23 cellular contexts compared by ENCODE assay signal in genomic region chr7:134712196-134712595, GRCh38.
DNase-seq lines count a peak whose midpoint lies in the region; TF ChIP-seq lines count a peak whose summit lies in the region.
"Had no signal": no experiment of that assay in that cellular context is flagged by ENCODE, and none has a peak within 500 bp of the region (broad histone marks: within the 10 kb centered on the region; RNA-seq: fewer than 3 reads in every experiment).

No MANE protein-coding gene starts in this region.

- H3K36me3 ChIP-seq in brain microvascular endothelial cell (replicated peaks) (no peaks in the 10 kb centered on the region), sigmoid colon (no peaks in the 10 kb centered on the region), testis (ENCODE audit: low read depth, missing control alignments) (no peaks in the 10 kb centered on the region)
- H3K36me3 ChIP-seq: cardiac muscle cell, esophagus squamous epithelium, heart right ventricle, transverse colon had no signal

- H3K27me3 ChIP-seq in brain microvascular endothelial cell (replicated peaks) = no peaks in the 10 kb centered on the region
- no peaks in the 10 kb centered on the region for H3K27me3 ChIP-seq in sigmoid colon
- no peaks in the 10 kb centered on the region for H3K27me3 ChIP-seq in testis
- H3K27me3 ChIP-seq: cardiac muscle cell, esophagus squamous epithelium, heart right ventricle, transverse colon had no signal

- CTCF ChIA-PET in activated CD4-positive, alpha-beta memory T cell treated with anti-CD3 and anti-CD28 coated beads for 36 hours (lab: Charles Lee) = no interaction called here
- CTCF ChIA-PET in activated CD4-positive, alpha-beta memory T cell treated with anti-CD3 and anti-CD28 coated beads, Interleukin-2, amount 10 ng/mL, durations not matched to agents 7 days and 5 days (lab: Charles Lee) = no interaction called here

- no peaks in the 10 kb centered on the region for H3K9me3 Mint-ChIP-seq in activated CD4-positive, alpha-beta memory T cell treated with anti-CD3 and anti-CD28 coated beads for 36 hours
- no peaks in the 10 kb centered on the region for H3K9me3 Mint-ChIP-seq in activated CD4-positive, alpha-beta memory T cell treated with anti-CD3 and anti-CD28 coated beads, Interleukin-2, amount 10 ng/mL, durations not matched to agents 7 days and 5 days
- H3K9me3 Mint-ChIP-seq: activated B cell treated with CpG ODN at 0.5 μM for 24 hours; natural killer cell; stimulated activated memory B cell treated with anti-CD40 and anti-IgM and Interleukin-4, amounts not matched to agents 10 μg/mL and 1 μg/mL and 100 μg/mL, for 72 hours had no signal

- H3K9me3 ChIP-seq in sigmoid colon (no peaks in the 10 kb centered on the region), testis (no peaks in the 10 kb centered on the region)
- H3K9me3 ChIP-seq: esophagus squamous epithelium, heart right ventricle, transverse colon had no signal

- peaks cover 30% of the 10 kb centered on the region for H3K4me1 Mint-ChIP-seq in activated CD4-positive, alpha-beta memory T cell treated with anti-CD3 and anti-CD28 coated beads for 36 hours (ENCODE audit: low read depth)
- peaks cover 22% of the 10 kb centered on the region for H3K4me1 Mint-ChIP-seq in activated CD4-positive, alpha-beta memory T cell treated with anti-CD3 and anti-CD28 coated beads, Interleukin-2, amount 10 ng/mL, durations not matched to agents 7 days and 5 days
- H3K4me1 Mint-ChIP-seq: activated B cell treated with CpG ODN at 0.5 μM for 24 hours; stimulated activated memory B cell treated with anti-CD40 and anti-IgM and Interleukin-4, amounts not matched to agents 10 μg/mL and 1 μg/mL and 100 μg/mL, for 72 hours had no signal

- H3K27me3 Mint-ChIP-seq in activated CD4-positive, alpha-beta memory T cell treated with anti-CD3 and anti-CD28 coated beads for 36 hours = no peaks in the 10 kb centered on the region
- H3K27me3 Mint-ChIP-seq in activated CD4-positive, alpha-beta memory T cell treated with anti-CD3 and anti-CD28 coated beads, Interleukin-2, amount 10 ng/mL, durations not matched to agents 7 days and 5 days = no peaks in the 10 kb centered on the region

- TF ChIP-seq CTCF in brain microvascular endothelial cell (IDR thresholded peaks at IDR 0.05; ENCODE audit: low read depth, low read length, missing control alignments) = no peak
- TF ChIP-seq CTCF in sigmoid colon (IDR thresholded peaks at IDR 0.05) = no peak
- TF ChIP-seq CTCF in testis (IDR thresholded peaks at IDR 0.05) = no peak

- no peaks in the 10 kb centered on the region for H3K36me3 Mint-ChIP-seq in activated CD4-positive, alpha-beta memory T cell treated with anti-CD3 and anti-CD28 coated beads for 36 hours
- H3K36me3 Mint-ChIP-seq in activated CD4-positive, alpha-beta memory T cell treated with anti-CD3 and anti-CD28 coated beads, Interleukin-2, amount 10 ng/mL, durations not matched to agents 7 days and 5 days (ENCODE audit: low read depth) = no peaks in the 10 kb centered on the region
- H3K36me3 Mint-ChIP-seq: activated CD8-positive, alpha-beta memory T cell treated with anti-CD3 and anti-CD28 coated beads, Interleukin-2, amount 10 ng/mL, durations not matched to agents 7 days and 5 days; natural killer cell; stimulated activated memory B cell treated with anti-CD40 and anti-IgM and Interleukin-4, amounts not matched to agents 10 μg/mL and 1 μg/mL and 100 μg/mL, for 72 hours had no signal

- in situ Hi-C loops in brain microvascular endothelial cell (cut with HindIII; ENCODE audit: low pct_ligation_motif_present, low sequenced_read_pairs) = no loop called here

- intact Hi-C loops in activated CD4-positive, alpha-beta memory T cell treated with anti-CD3 and anti-CD28 coated beads for 36 hours (cut with micrococcal nuclease) = loop anchor here (5.0 kb wide), 2 partner anchors 40 to 45 kb away; no protein-coding TSS in a partner anchor
- intact Hi-C loops in sigmoid colon (cut with DNase I) (no loop called here), testis (cut with DNase I; ENCODE audit: low total_unique reads) (no loop called here)

- WGBS in sigmoid colon, 2 donors = 82 to 88% methylated on average over 4 of the region's 4 CpGs
- 91 to 98% methylated on average over 4 of the region's 4 CpGs for WGBS in testis, 2 donors

- H3K27ac ChIP-seq in brain microvascular endothelial cell (no peak overlapping the region), sigmoid colon (peak overlapping the region in 3 of 4 donors; percentile 62 to 75 (median 66)), testis (peak overlapping the region in 1 of 2 donors; percentile 21)
- H3K27ac ChIP-seq: cardiac muscle cell, heart right ventricle, transverse colon had no signal

- H3K27ac Mint-ChIP-seq in activated CD4-positive, alpha-beta memory T cell treated with anti-CD3 and anti-CD28 coated beads for 36 hours = no peak overlapping the region
- H3K27ac Mint-ChIP-seq in activated CD4-positive, alpha-beta memory T cell treated with anti-CD3 and anti-CD28 coated beads, Interleukin-2, amount 10 ng/mL, durations not matched to agents 7 days and 5 days = no peak overlapping the region
- H3K27ac Mint-ChIP-seq: activated B cell treated with CpG ODN at 0.5 μM for 24 hours; activated CD8-positive, alpha-beta memory T cell treated with anti-CD3 and anti-CD28 coated beads, Interleukin-2, amount 10 ng/mL, durations not matched to agents 7 days and 5 days; natural killer cell; stimulated activated memory B cell treated with anti-CD40 and anti-IgM and Interleukin-4, amounts not matched to agents 10 μg/mL and 1 μg/mL and 100 μg/mL, for 72 hours had no signal

- TF ChIP-seq POLR2A in sigmoid colon (IDR thresholded peaks at IDR 0.05) (no peak), testis (IDR thresholded peaks at IDR 0.05) (no peak)

- no peak for DNase-seq in activated CD4-positive, alpha-beta memory T cell treated with anti-CD3 and anti-CD28 coated beads for 36 hours
- no peak for DNase-seq in activated CD4-positive, alpha-beta memory T cell treated with anti-CD3 and anti-CD28 coated beads, Interleukin-2, amount 10 ng/mL, durations not matched to agents 7 days and 5 days
- DNase-seq in M059J (ENCODE audit: low read depth) (peak; percentile 90), brain microvascular endothelial cell (peak; percentile 30), sigmoid colon (no peak), NCI-H2029 treated with DMSO at 0.1 percent for 48 hours (lab: John Stamatoyannopoulos, UW) (no peak), NCI-H510A treated with DMSO at 0.1 percent for 48 hours (lab: John Stamatoyannopoulos, UW) (no peak), testis (no peak)
- DNase-seq: activated B cell treated with CpG ODN at 0.5 μM for 24 hours; activated CD8-positive, alpha-beta memory T cell treated with anti-CD3 and anti-CD28 coated beads, Interleukin-2, amount 10 ng/mL, durations not matched to agents 7 days and 5 days; activated naive CD4-positive, alpha-beta T cell treated with anti-CD3 and anti-CD28 coated beads, Interleukin-2, amount 50 U/mL, for 16 hours; C1 segment of cervical spinal cord; esophagus squamous epithelium; HCEC 1CT; heart right ventricle; natural killer cell; NCI-H1436; RPMI8226; stimulated activated CD4-positive, alpha-beta T cell treated with anti-CD3 and anti-CD28 coated beads, Interleukin-12 subunit alpha, Interleukin-12 subunit beta, amount 100 ng/mL, for 4 hours; transverse colon had no signal

- POLR2A ChIA-PET in activated CD4-positive, alpha-beta memory T cell treated with anti-CD3 and anti-CD28 coated beads for 36 hours (lab: Charles Lee) = interaction anchor here (0.7 kb wide), 1 partner anchor 227 kb away, joined by 4 read pairs; no protein-coding TSS in a partner anchor
- POLR2A ChIA-PET in activated CD4-positive, alpha-beta memory T cell treated with anti-CD3 and anti-CD28 coated beads, Interleukin-2, amount 10 ng/mL, durations not matched to agents 7 days and 5 days (lab: Charles Lee) = interaction anchor here (1.9 kb wide), 1 partner anchor 66 kb away, joined by 8 read pairs; the partner anchor contains the start of gene BPGM

- no peak overlapping the region for H3K4me3 ChIP-seq in brain microvascular endothelial cell (ENCODE audit: low read depth, low read length)
- no peak overlapping the region for H3K4me3 ChIP-seq in sigmoid colon
- H3K4me3 ChIP-seq in testis = no peak overlapping the region
- H3K4me3 ChIP-seq: cardiac muscle cell, esophagus squamous epithelium, heart right ventricle, lung, transverse colon had no signal

- TF ChIP-seq EP300 in sigmoid colon (IDR thresholded peaks at IDR 0.05) = no peak

- peak overlapping the region; percentile 39 for H3K4me3 Mint-ChIP-seq in activated CD4-positive, alpha-beta memory T cell treated with anti-CD3 and anti-CD28 coated beads for 36 hours
- no peak overlapping the region for H3K4me3 Mint-ChIP-seq in activated CD4-positive, alpha-beta memory T cell treated with anti-CD3 and anti-CD28 coated beads, Interleukin-2, amount 10 ng/mL, durations not matched to agents 7 days and 5 days
- H3K4me3 Mint-ChIP-seq: activated B cell treated with CpG ODN at 0.5 μM for 24 hours; activated CD8-positive, alpha-beta memory T cell treated with anti-CD3 and anti-CD28 coated beads, Interleukin-2, amount 10 ng/mL, durations not matched to agents 7 days and 5 days; natural killer cell; stimulated activated memory B cell treated with anti-CD40 and anti-IgM and Interleukin-4, amounts not matched to agents 10 μg/mL and 1 μg/mL and 100 μg/mL, for 72 hours had no signal

- H3K4me1 ChIP-seq in sigmoid colon (peaks cover 0 to 40% (median 25%) of the 10 kb centered on the region in 4 donors), testis (no peaks in the 10 kb centered on the region)
- H3K4me1 ChIP-seq: transverse colon had no signal

Comparison
In these comparisons a context has a peak if more than half of its experiments do, and no peak if none do; other contexts are left out.
1. DNase-seq: peak in M059J (single experiment) and brain microvascular endothelial cell (single experiment); none in activated CD4-positive, alpha-beta memory T cell treated with anti-CD3 and anti-CD28 coated beads for 36 hours (single experiment), activated CD4-positive, alpha-beta memory T cell treated with anti-CD3 and anti-CD28 coated beads, Interleukin-2, amount 10 ng/mL, durations not matched to agents 7 days and 5 days (single experiment), sigmoid colon (single experiment), NCI-H2029 treated with DMSO at 0.1 percent for 48 hours (single experiment), NCI-H510A treated with DMSO at 0.1 percent for 48 hours (single experiment) and testis (single experiment).